Comparison of ENCODE assay signal across 11 cellular contexts in genomic region chrX:131445955-131446354, GRCh38.
"Had no signal": no experiment of that assay in that cellular context is flagged by ENCODE, and none has a peak within 500 bp of the region (broad histone marks: within the 10 kb centered on the region; RNA-seq: fewer than 3 reads in every experiment).

No MANE protein-coding gene starts in this region.

- FAIRE-seq: H1, H54 had no signal

- DNase-seq: GM23248, GOT3, H7, H9, HCEC 1CT, HFFc6 had no signal

- ATAC-seq: GM23338, HCT116 had no signal

- H3K9ac ChIP-seq: GM23248 had no signal

- H3K9me3 ChIP-seq: HAP-1 had no signal

- H3K4me3 ChIP-seq: GM23248, GM23338, HAP-1 had no signal

- H3K4me2 ChIP-seq: GM23338 had no signal

- H3K36me3 ChIP-seq: HAP-1 had no signal

- H3K27ac ChIP-seq: GM23248 had no signal

- H2AFZ ChIP-seq: GM23248, GM23338 had no signal
